29 cellular contexts compared by ENCODE assay signal in genomic region chr4:4829837-4830236, GRCh38.
"Had no signal": no experiment of that assay in that cellular context is flagged by ENCODE, and none has a peak within 500 bp of the region (broad histone marks: within the 10 kb centered on the region; RNA-seq: fewer than 3 reads in every experiment).

No MANE protein-coding gene starts in this region.

- H3K4me1 Mint-ChIP-seq: stimulated activated effector memory CD8-positive, alpha-beta T cell treated with anti-CD3 and anti-CD28 coated beads, Interleukin-12 subunit alpha, Interleukin-12 subunit beta, amount 100 ng/mL, for 72 hours; stimulated activated memory B cell treated with anti-CD40 and anti-IgM and Interleukin-4, amounts not matched to agents 10 μg/mL and 1 μg/mL and 100 μg/mL, for 72 hours; stimulated activated naive B cell treated with anti-CD40 and anti-IgM and Interleukin-4, amounts not matched to agents 10 μg/mL and 1 μg/mL and 100 μg/mL, for 72 hours; stimulated activated naive CD8-positive, alpha-beta T cell treated with anti-CD3 and anti-CD28 coated beads, Interleukin-15, amount 100 ng/mL, for 72 hours had no signal

- H3K27ac ChIP-seq: stomach, suprapubic skin, testis, thoracic aorta, thyroid gland, tibial artery, tibial nerve, transverse colon, upper lobe of left lung, upper lobe of right lung, uterus, vagina had no signal

- H3K27me3 ChIP-seq: suprapubic skin, testis, thyroid gland, tibial nerve, upper lobe of left lung, uterus, vagina had no signal

- H3K36me3 Mint-ChIP-seq: stimulated activated effector memory CD8-positive, alpha-beta T cell treated with anti-CD3 and anti-CD28 coated beads, Interleukin-12 subunit alpha, Interleukin-12 subunit beta, amount 100 ng/mL, for 72 hours; stimulated activated memory B cell treated with anti-CD40 and anti-IgM and Interleukin-4, amounts not matched to agents 10 μg/mL and 1 μg/mL and 100 μg/mL, for 72 hours; type B pancreatic cell had no signal

- H3K4me1 ChIP-seq: stomach, suprapubic skin, testis, thyroid gland, tibial artery, tibial nerve, transverse colon, upper lobe of left lung, upper lobe of right lung, uterus, vagina had no signal

- H3K4me3 Mint-ChIP-seq: stimulated activated effector memory CD8-positive, alpha-beta T cell treated with anti-CD3 and anti-CD28 coated beads, Interleukin-12 subunit alpha, Interleukin-12 subunit beta, amount 100 ng/mL, for 72 hours; stimulated activated memory B cell treated with anti-CD40 and anti-IgM and Interleukin-4, amounts not matched to agents 10 μg/mL and 1 μg/mL and 100 μg/mL, for 72 hours; stimulated activated naive B cell treated with anti-CD40 and anti-IgM and Interleukin-4, amounts not matched to agents 10 μg/mL and 1 μg/mL and 100 μg/mL, for 72 hours; stimulated activated naive CD8-positive, alpha-beta T cell treated with anti-CD3 and anti-CD28 coated beads, Interleukin-15, amount 100 ng/mL, for 72 hours; stimulated activated naive CD8-positive, alpha-beta T cell treated with anti-CD3 and anti-CD28 coated beads, Interleukin-15, Interleukin-2, amounts not matched to agents 100 ng/mL and 50 ng/mL, for 24 hours; type B pancreatic cell had no signal

- H3K4me3 ChIP-seq: stomach, suprapubic skin, testis, thoracic aorta, thyroid gland, tibial artery, tibial nerve, transverse colon, upper lobe of left lung, upper lobe of right lung, uterus, vagina had no signal

- ATAC-seq: stimulated activated effector memory CD8-positive, alpha-beta T cell treated with anti-CD3 and anti-CD28 coated beads, Interleukin-12 subunit alpha, Interleukin-12 subunit beta, amount 100 ng/mL, for 72 hours; stimulated activated memory B cell treated with anti-CD40 and anti-IgM and Interleukin-4, amounts not matched to agents 10 μg/mL and 1 μg/mL and 100 μg/mL, for 72 hours; stimulated activated naive B cell treated with anti-CD40 and anti-IgM and Interleukin-4, amounts not matched to agents 10 μg/mL and 1 μg/mL and 100 μg/mL, for 72 hours; stimulated activated naive CD8-positive, alpha-beta T cell treated with anti-CD3 and anti-CD28 coated beads, Interleukin-15, amount 100 ng/mL, for 72 hours; stimulated activated naive CD8-positive, alpha-beta T cell treated with anti-CD3 and anti-CD28 coated beads, Interleukin-15, Interleukin-2, amounts not matched to agents 100 U/mL and 50 U/mL, for 24 hours; upper lobe of right lung had no signal

- H3K36me3 ChIP-seq: stomach, suprapubic skin, thoracic aorta, thyroid gland, tibial artery, tibial nerve, transverse colon, upper lobe of left lung, upper lobe of right lung, uterus, vagina had no signal

- H3K9me3 ChIP-seq: stomach, suprapubic skin, testis, thoracic aorta, thyroid gland, tibial artery, transverse colon, upper lobe of left lung, upper lobe of right lung, uterus, vagina had no signal

- DNase-seq: stimulated activated CD4-positive, alpha-beta T cell treated with anti-CD3 and anti-CD28 coated beads, Interleukin-2, amount 100 ng/mL, for 48 hours; stimulated activated CD4-positive, alpha-beta T cell treated with anti-CD3 and anti-CD28 coated beads, Interleukin-4, amount 100 ng/mL, for 1 hour; stimulated activated CD4-positive, alpha-beta T cell treated with anti-CD3 and anti-CD28 coated beads, Interleukin-4, amount 100 ng/mL, for 24 hours; stimulated activated CD4-positive, alpha-beta T cell treated with anti-CD3 and anti-CD28 coated beads, Interleukin-4, amount 100 ng/mL, for 4 hours; stimulated activated CD8-positive, alpha-beta memory T cell treated with anti-CD3 and anti-CD28 coated beads, Interleukin-4, amount 100 ng/mL, for 48 hours; stimulated activated naive B cell treated with anti-CD40 and anti-IgM and Interleukin-4, amounts not matched to agents 10 μg/mL and 1 μg/mL and 100 μg/mL, for 72 hours; stimulated activated naive CD4-positive, alpha-beta T cell; stimulated activated naive CD4-positive, alpha-beta T cell treated with Interleukin-2 at 50 U/mL for 16 hours; stimulated activated naive CD8-positive, alpha-beta T cell treated with anti-CD3 and anti-CD28 coated beads, Interleukin-15, amount 100 ng/mL, for 72 hours; stimulated activated naive CD8-positive, alpha-beta T cell treated with anti-CD3 and anti-CD28 coated beads, Interleukin-15, Interleukin-2, amounts not matched to agents 100 U/mL and 50 U/mL, for 24 hours; stomach; substantia nigra; testis; thyroid gland; tibial artery; transverse colon; trophoblast cell; upper lobe of left lung; upper lobe of right lung; uterus had no signal

- H3K27ac Mint-ChIP-seq: stimulated activated effector memory CD8-positive, alpha-beta T cell treated with anti-CD3 and anti-CD28 coated beads, Interleukin-12 subunit alpha, Interleukin-12 subunit beta, amount 100 ng/mL, for 72 hours; stimulated activated memory B cell treated with anti-CD40 and anti-IgM and Interleukin-4, amounts not matched to agents 10 μg/mL and 1 μg/mL and 100 μg/mL, for 72 hours; stimulated activated naive B cell treated with anti-CD40 and anti-IgM and Interleukin-4, amounts not matched to agents 10 μg/mL and 1 μg/mL and 100 μg/mL, for 72 hours; stimulated activated naive CD8-positive, alpha-beta T cell treated with anti-CD3 and anti-CD28 coated beads, Interleukin-15, Interleukin-2, amounts not matched to agents 100 ng/mL and 50 ng/mL, for 24 hours; type B pancreatic cell had no signal

- FAIRE-seq: urothelium cell line had no signal
